ENCODE assay signal across 8 cellular contexts in genomic region chr19:32674959-32675719, GRCh38. TPM values are rescaled to one million over a fixed set of nuclear protein-coding genes. Genes with fewer than 3 reads are reported as not detected.
DNase-seq lines count a peak whose midpoint lies in the region; ATAC-seq and TF ChIP-seq lines count a peak whose summit lies in the region.

Gene ANKRD27, minus strand, starts transcription at chr19:32675180. Its CDS starts 16,165 bp downstream, at chr19:32659015.

- peak within 1 kb of the TSS; percentile 95 for H3K4me3 Mint-ChIP-seq in chondrocyte (ENCODE audit: unreplicated experiment)

- peak within 1 kb of the TSS; percentile 88 for H3K4me3 ChIP-seq in kidney epithelial cell (ENCODE audit: low read depth, low read length)

- DNase-seq in AML-193 (lab: John Stamatoyannopoulos, UW) (peak; percentile 94 to 96), NCI-H510A (lab: John Stamatoyannopoulos, UW) (peak; percentile 93), chondrocyte (ENCODE audit: low spot score) (peak; percentile 99), kidney epithelial cell (ENCODE audit: low read depth) (peak; percentile 82)
- peak; percentile 97 for DNase-seq in activated CD4-positive, alpha-beta T cell treated with anti-CD3 and anti-CD28 coated beads for 1 hour
- peak; percentile 95 to 97 for DNase-seq in stimulated activated CD4-positive, alpha-beta T cell treated with anti-CD3 and anti-CD28 coated beads, Interleukin-15, amount 100 ng/mL, for 48 hours (ENCODE audit: low read depth in 2 of 2)

- H3K36me3 Mint-ChIP-seq in chondrocyte (ENCODE audit: low read depth) = no peaks in the 10 kb centered on the region

- TF ChIP-seq CTCF in chondrocyte (IDR thresholded peaks at IDR 0.05) = no peak
- TF ChIP-seq CTCF in kidney epithelial cell (IDR thresholded peaks at IDR 0.05; ENCODE audit: insufficient read depth, low read length, poor library complexity, severe bottlenecking) = no peak

- peak within 1 kb of the TSS; percentile 85 for H3K27ac Mint-ChIP-seq in chondrocyte (ENCODE audit: unreplicated experiment)

- peaks cover 24% of the 10 kb centered on the region for H3K4me1 Mint-ChIP-seq in chondrocyte (ENCODE audit: low read depth)

- H3K9me3 Mint-ChIP-seq in chondrocyte (ENCODE audit: low read depth) = no peaks in the 10 kb centered on the region

- TF ChIP-seq POLR2A in GM19099 (IDR thresholded peaks at IDR 0.05; ENCODE audit: extremely low read depth, insufficient read length, low read depth) = peak; percentile 72

- H3K27me3 Mint-ChIP-seq in chondrocyte (ENCODE audit: low read depth) = peaks cover 9% of the 10 kb centered on the region

- ATAC-seq in HG03432 (IDR thresholded peaks at IDR 0.05; ENCODE audit: unreplicated experiment) = peak; percentile 96

- no peaks in the 10 kb centered on the region for H3K36me3 ChIP-seq in kidney epithelial cell (ENCODE audit: control insufficient read depth, insufficient read depth, low read length)

- H3K27me3 ChIP-seq in kidney epithelial cell (ENCODE audit: control insufficient read depth, insufficient read depth, low read length) = peaks cover 24% of the 10 kb centered on the region

RNA-seq across cellular contexts. Expression of gene ANKRD27, which starts in this region (rescaled TPM):
- 23.6 to 26.8 TPM (median 23.9 TPM) in 3 replicates for total RNA-seq in chondrocyte
- 18.8 TPM in 2 replicates for total RNA-seq in kidney epithelial cell

Comparison
In these comparisons a context has a peak if more than half of its experiments do, and no peak if none do; other contexts are left out.
1. Peak in every context shown above with its lines: DNase-seq, ATAC-seq and H3K4me3 ChIP-seq.